In genomic region chr3:138717348-138717747, GRCh38 we compare ENCODE assay signal across 18 cellular contexts.
A peak's percentile ranks its signal among the peaks of the same experiment; 100 is the strongest.
DNase-seq lines count a peak whose midpoint lies in the region; ATAC-seq lines count a peak whose summit lies in the region.
"Had no signal": no experiment of that assay in that cellular context is flagged by ENCODE, and none has a peak within 500 bp of the region (broad histone marks: within the 10 kb centered on the region; RNA-seq: fewer than 3 reads in every experiment).

No MANE protein-coding gene starts in this region.

- ATAC-seq in GM18498 (IDR thresholded peaks at IDR 0.05; ENCODE audit: unreplicated experiment) (peak; percentile 67), GM19438 (IDR thresholded peaks at IDR 0.05; ENCODE audit: low read depth, unreplicated experiment) (peak; percentile 68), HG02763 (IDR thresholded peaks at IDR 0.05; ENCODE audit: unreplicated experiment) (peak; percentile 41), HG03457 (IDR thresholded peaks at IDR 0.05; ENCODE audit: unreplicated experiment) (peak; percentile 71)
- ATAC-seq: activated CD8-positive, alpha-beta T cell treated with anti-CD3 and anti-CD28 coated beads, Interleukin-2, amount 10 ng/mL, durations not matched to agents 7 days and 5 days had no signal

- DNase-seq in kidney tubule cell (ENCODE audit: low spot score) (no peak), SHP77 (lab: John Stamatoyannopoulos, UW) (no peak), NCI-H1048 (lab: John Stamatoyannopoulos, UW) (no peak)
- DNase-seq in stimulated activated CD4-positive, alpha-beta T cell treated with anti-CD3 and anti-CD28 coated beads, Interleukin-2, amount 100 ng/mL, for 24 hours: no peak
- DNase-seq: activated CD8-positive, alpha-beta T cell treated with anti-CD3 and anti-CD28 coated beads, Interleukin-2, amount 10 ng/mL, durations not matched to agents 7 days and 5 days; CD4-positive, CD25-positive, alpha-beta regulatory T cell; DMS79; hippocampal formation; kidney; NCI-H1436 treated with DMSO at 0.1 percent for 48 hours; NCI-H226; nephron progenitor cell; Right ventricle myocardium superior; stomach had no signal
